Comparison of ENCODE assay signal across 17 cellular contexts in the genomic region with DNA sequence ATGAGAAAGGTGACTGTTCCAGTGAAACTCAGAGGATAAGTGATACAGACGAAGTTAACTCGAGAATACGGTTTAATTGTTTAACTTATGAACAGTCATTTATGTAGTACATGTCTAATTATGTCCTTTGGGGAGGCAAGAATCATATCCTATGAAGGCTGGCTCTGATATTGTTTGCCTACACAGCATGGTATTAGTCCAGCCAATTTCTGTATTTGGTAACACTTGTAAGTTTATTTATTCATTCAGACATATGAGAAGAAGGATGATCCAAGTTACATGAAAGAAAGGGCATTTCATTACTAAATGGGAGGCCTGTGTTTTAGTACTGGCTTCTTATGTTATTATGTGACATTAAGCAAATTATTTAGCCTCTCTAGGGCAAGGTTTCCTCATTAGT.
A peak's percentile ranks its signal among the peaks of the same experiment; 100 is the strongest.
DNase-seq lines count a peak whose midpoint lies in the region; ATAC-seq lines count a peak whose summit lies in the region.
"Had no signal": no experiment of that assay in that cellular context is flagged by ENCODE, and none has a peak within 500 bp of the region (broad histone marks: within the 10 kb centered on the region; RNA-seq: fewer than 3 reads in every experiment).

No MANE protein-coding gene starts in this region.

- no peaks in the 10 kb centered on the region for H3F3A ChIP-seq in GM23248 (ENCODE audit: insufficient read depth)

- no peak overlapping the region for H3K9ac ChIP-seq in GM23248
- H3K9ac ChIP-seq in skeletal muscle satellite cell (ENCODE audit: low read depth, low read length): peak overlapping the region; percentile 3
- H3K9ac ChIP-seq: SK-N-SH had no signal

- in situ Hi-C loops in GM23248 (cut with MboI): no loop called here

- H3K27me3 ChIP-seq in GM23248 (replicated peaks; ENCODE audit: insufficient read depth) (no peaks in the 10 kb centered on the region), SJSA1 (replicated peaks) (no peaks in the 10 kb centered on the region), skeletal muscle satellite cell (ENCODE audit: control insufficient read depth, insufficient read depth, low read length) (no peaks in the 10 kb centered on the region)

- no peaks in the 10 kb centered on the region for H3K27me3 Mint-ChIP-seq in activated CD4-positive, alpha-beta T cell treated with anti-CD3 and anti-CD28 coated beads for 36 hours

- WGBS in GM23248 (ENCODE audit: low coverage in 1 of 2, low lambda C conversion rate in 2 of 2, missing lambda C conversion rate in 2 of 2), 2 experiments: 29 to 49% methylated on average over 3 of the region's 3 CpGs

- DNase-seq in GM23248: peak; percentile 2
- no peak for DNase-seq in SJSA1 (ENCODE audit: low read depth in 1 of 2, low spot score in 2 of 2)
- peak; percentile 92 for DNase-seq in fibroblast of gingiva (ENCODE audit: low read depth)
- no peak for DNase-seq in activated CD4-positive, alpha-beta T cell treated with anti-CD3 and anti-CD28 coated beads for 36 hours
- DNase-seq: ACHN, Caco-2, DMS153, HFFc6, NCI-H1930, NCI-H446 treated with DMSO at 0.1 percent for 48 hours, NCI-H82, SK-N-SH had no signal

- H4K20me1 ChIP-seq in GM23248 (ENCODE audit: insufficient read depth): no peaks in the 10 kb centered on the region

- no peaks in the 10 kb centered on the region for H3K9me2 ChIP-seq in GM23248 (ENCODE audit: insufficient read depth)
- H3K9me2 ChIP-seq: SK-N-SH had no signal

- H3K36me3 ChIP-seq in GM23248 (ENCODE audit: low read depth): no peaks in the 10 kb centered on the region
- no peaks in the 10 kb centered on the region for H3K36me3 ChIP-seq in SJSA1
- no peaks in the 10 kb centered on the region for H3K36me3 ChIP-seq in skeletal muscle satellite cell (ENCODE audit: insufficient read depth, low read length)

- intact Hi-C loops in activated CD4-positive, alpha-beta T cell treated with anti-CD3 and anti-CD28 coated beads for 36 hours (cut with DNase I, micrococcal nuclease): no loop called here

- no peak for ATAC-seq in GM18873 (IDR thresholded peaks at IDR 0.05; ENCODE audit: low FRiP score, unreplicated experiment)
- ATAC-seq in activated CD4-positive, alpha-beta T cell treated with anti-CD3 and anti-CD28 coated beads for 36 hours: no peak
- no peak for ATAC-seq in HG02642 (IDR thresholded peaks at IDR 0.05; ENCODE audit: poor library complexity, unreplicated experiment)
- ATAC-seq: Panc1, Right ventricle myocardium inferior had no signal

- 0 out of 2 replicates have a peak overlapping the region, but pooled peaks have one; percentile 2 for H3K27ac ChIP-seq in GM23248
- peak overlapping the region; percentile 36 for H3K27ac ChIP-seq in SJSA1

- no peaks in the 10 kb centered on the region for H3K36me3 Mint-ChIP-seq in activated CD4-positive, alpha-beta T cell treated with anti-CD3 and anti-CD28 coated beads for 36 hours (ENCODE audit: low read depth)

- CTCF ChIA-PET in activated CD4-positive, alpha-beta T cell treated with anti-CD3 and anti-CD28 coated beads for 36 hours (lab: Charles Lee): no interaction called here

- H3K4me3 ChIP-seq in GM23248 (no peak overlapping the region), SJSA1 (no peak overlapping the region), skeletal muscle satellite cell (ENCODE audit: low read length) (no peak overlapping the region)

- POLR2A ChIA-PET in activated CD4-positive, alpha-beta T cell treated with anti-CD3 and anti-CD28 coated beads for 36 hours (lab: Charles Lee): no interaction called here

- H3K9me3 Mint-ChIP-seq in activated CD4-positive, alpha-beta T cell treated with anti-CD3 and anti-CD28 coated beads for 36 hours (ENCODE audit: low read depth): no peaks in the 10 kb centered on the region
- H3K9me3 Mint-ChIP-seq: HFFc6 had no signal

- H2AFZ ChIP-seq in GM23248: no peak overlapping the region

- H3K4me1 ChIP-seq in GM23248 (ENCODE audit: insufficient read depth) (0 out of 2 replicates have a peak, but pooled peaks cover 9% of the 10 kb centered on the region), SJSA1 (replicated peaks) (peaks cover 30% of the 10 kb centered on the region), skeletal muscle satellite cell (ENCODE audit: control insufficient read depth, insufficient read depth, low read length) (peaks cover 15% of the 10 kb centered on the region)
- H3K4me1 ChIP-seq: Caco-2 had no signal

- no peaks in the 10 kb centered on the region for H3K79me2 ChIP-seq in GM23248 (ENCODE audit: insufficient read depth)

- no peak overlapping the region for H3K4me3 Mint-ChIP-seq in activated CD4-positive, alpha-beta T cell treated with anti-CD3 and anti-CD28 coated beads for 36 hours
- H3K4me3 Mint-ChIP-seq: HFFc6 had no signal

- H3K9me3 ChIP-seq in GM23248 (ENCODE audit: low read depth) (no peaks in the 10 kb centered on the region), SJSA1 (replicated peaks) (no peaks in the 10 kb centered on the region), skeletal muscle satellite cell (replicated peaks; ENCODE audit: low read length) (no peaks in the 10 kb centered on the region)
- H3K9me3 ChIP-seq: Caco-2, SK-N-SH had no signal

- H3K4me2 ChIP-seq in GM23248 (ENCODE audit: unreplicated experiment) (no peak overlapping the region), skeletal muscle satellite cell (ENCODE audit: low read length) (no peak overlapping the region)
- H3K4me2 ChIP-seq: SK-N-SH had no signal

- H3K4me1 Mint-ChIP-seq in activated CD4-positive, alpha-beta T cell treated with anti-CD3 and anti-CD28 coated beads for 36 hours: no peaks in the 10 kb centered on the region

- no peak overlapping the region for H3K27ac Mint-ChIP-seq in activated CD4-positive, alpha-beta T cell treated with anti-CD3 and anti-CD28 coated beads for 36 hours
- H3K27ac Mint-ChIP-seq: HFFc6 had no signal

Comparison
In these comparisons a context has a peak if more than half of its experiments do, and no peak if none do; other contexts are left out.
1. DNase-seq: peak in GM23248 (single experiment) and fibroblast of gingiva (single experiment); none in SJSA1 (0 of 2) and activated CD4-positive, alpha-beta T cell treated with anti-CD3 and anti-CD28 coated beads for 36 hours (single experiment).